ENCODE assay signal across 28 cellular contexts in genomic region chr16:85808926-85809325, GRCh38. TPM values are rescaled to one million over a fixed set of nuclear protein-coding genes. Genes with fewer than 3 reads are reported as not detected.
"Had no signal": no experiment of that assay in that cellular context is flagged by ENCODE, and none has a peak within 500 bp of the region (broad histone marks: within the 10 kb centered on the region; RNA-seq: fewer than 3 reads in every experiment).

No MANE protein-coding gene starts in this region.

- H3K4me1 ChIP-seq: adrenal gland, colonic mucosa, esophagus squamous epithelium, gastroesophageal sphincter had no signal

- H3K9me3 Mint-ChIP-seq: activated CD4-positive, alpha-beta memory T cell treated with anti-CD3 and anti-CD28 coated beads for 36 hours; activated CD4-positive, alpha-beta T cell treated with anti-CD3 and anti-CD28 coated beads, Interleukin-2, amount 10 ng/mL, durations not matched to agents 24 days and 14 days; activated naive CD8-positive, alpha-beta T cell treated with anti-CD3 and anti-CD28 coated beads for 36 hours; activated naive CD8-positive, alpha-beta T cell treated with anti-CD3 and anti-CD28 coated beads, Interleukin-2, amount 50 U/mL, for 24 hours; activated T-helper 1 cell treated with anti-CD3 and anti-CD28 coated beads, Interleukin-12 subunit alpha, Interleukin-12 subunit beta, Interleukin-2, Interleukin-4 antibody, amounts not matched to agents 30 ng/mL and 10 ng/mL and 1 ng/mL, durations not matched to agents 14 hours and 24 hours and 36 hours had no signal

- H3K4me1 Mint-ChIP-seq: activated CD4-positive, alpha-beta T cell treated with anti-CD3 and anti-CD28 coated beads for 36 hours; activated naive CD8-positive, alpha-beta T cell treated with anti-CD3 and anti-CD28 coated beads, Interleukin-2, amount 50 U/mL, for 24 hours had no signal

- ATAC-seq: activated CD4-positive, alpha-beta T cell treated with anti-CD3 and anti-CD28 coated beads for 36 hours; activated CD8-positive, alpha-beta memory T cell treated with anti-CD3 and anti-CD28 coated beads, Interleukin-2, amount 10 ng/mL, durations not matched to agents 7 days and 5 days; activated naive CD8-positive, alpha-beta T cell treated with anti-CD3 and anti-CD28 coated beads, Interleukin-2, amount 50 U/mL, for 24 hours; body of pancreas; gastroesophageal sphincter had no signal

- H3K4me3 Mint-ChIP-seq: activated CD4-positive, alpha-beta memory T cell treated with anti-CD3 and anti-CD28 coated beads for 36 hours; activated CD4-positive, alpha-beta T cell treated with anti-CD3 and anti-CD28 coated beads for 36 hours; activated CD4-positive, alpha-beta T cell treated with anti-CD3 and anti-CD28 coated beads, Interleukin-2, amount 10 ng/mL, durations not matched to agents 24 days and 14 days; activated CD8-positive, alpha-beta memory T cell treated with anti-CD3 and anti-CD28 coated beads, Interleukin-2, amount 10 ng/mL, durations not matched to agents 7 days and 5 days; activated CD8-positive, alpha-beta T cell treated with anti-CD3 and anti-CD28 coated beads, Interleukin-2, amount 10 ng/mL, durations not matched to agents 7 days and 5 days; activated naive CD8-positive, alpha-beta T cell treated with anti-CD3 and anti-CD28 coated beads for 36 hours; activated naive CD8-positive, alpha-beta T cell treated with anti-CD3 and anti-CD28 coated beads, Interleukin-2, amount 50 U/mL, for 24 hours; activated T-helper 1 cell treated with anti-CD3 and anti-CD28 coated beads, Interleukin-12 subunit alpha, Interleukin-12 subunit beta, Interleukin-2, Interleukin-4 antibody, amounts not matched to agents 30 ng/mL and 10 ng/mL and 1 ng/mL, durations not matched to agents 14 hours and 24 hours and 36 hours had no signal

- H3K4me3 ChIP-seq: adrenal gland, body of pancreas, colonic mucosa, esophagus squamous epithelium, gastroesophageal sphincter had no signal

- H3K27ac ChIP-seq: adrenal gland, colonic mucosa, epithelial cell of prostate, esophagus squamous epithelium, gastroesophageal sphincter had no signal

- H3K9me3 ChIP-seq: adrenal gland, body of pancreas, colonic mucosa, esophagus squamous epithelium, gastroesophageal sphincter had no signal

- DNase-seq: activated CD4-positive, alpha-beta memory T cell treated with anti-CD3 and anti-CD28 coated beads for 36 hours; activated CD4-positive, alpha-beta T cell treated with anti-CD3 and anti-CD28 coated beads for 36 hours; activated CD4-positive, alpha-beta T cell treated with anti-CD3 and anti-CD28 coated beads, Interleukin-2, amount 10 ng/mL, durations not matched to agents 24 days and 14 days; activated CD4-positive, CD25-positive, alpha-beta regulatory T cell; activated CD4-positive, CD25-positive, alpha-beta regulatory T cell treated with anti-CD3 and anti-CD28 coated beads, Interleukin-2, amount 50 U/mL, for 72 hours; activated CD8-positive, alpha-beta memory T cell treated with anti-CD3 and anti-CD28 coated beads, Interleukin-2, amount 10 ng/mL, durations not matched to agents 7 days and 5 days; activated CD8-positive, alpha-beta memory T cell treated with anti-CD3 and anti-CD28 coated beads, Interleukin-2, amount 50 U/mL, for 4 hours; activated CD8-positive, alpha-beta T cell treated with anti-CD3 and anti-CD28 coated beads, Interleukin-2, amount 10 ng/mL, durations not matched to agents 7 days and 5 days; activated gamma-delta T cell; activated naive CD4-positive, alpha-beta T cell; activated naive CD4-positive, alpha-beta T cell treated with anti-CD3 and anti-CD28 coated beads, Interleukin-2, amount 50 U/mL, for 16 hours; activated naive CD8-positive, alpha-beta T cell treated with anti-CD3 and anti-CD28 coated beads for 36 hours; activated naive CD8-positive, alpha-beta T cell treated with anti-CD3 and anti-CD28 coated beads, Interleukin-2, amount 50 U/mL, for 24 hours; activated T-cell treated with anti-CD3 and anti-CD28 coated beads, Interleukin-2, amount 50 U/mL, for 1 hour; activated T-cell treated with anti-CD3 and anti-CD28 coated beads, Interleukin-2, amount 50 U/mL, for 48 hours; adrenal gland; amygdala; aorta; body of pancreas; caudate nucleus; colonic mucosa; effector CD8-positive, alpha-beta T cell; esophagus squamous epithelium; foreskin melanocyte; T-helper 2 cell had no signal

- H3K27ac Mint-ChIP-seq: activated CD4-positive, alpha-beta memory T cell treated with anti-CD3 and anti-CD28 coated beads for 36 hours; activated CD4-positive, alpha-beta T cell treated with anti-CD3 and anti-CD28 coated beads for 36 hours; activated CD4-positive, alpha-beta T cell treated with anti-CD3 and anti-CD28 coated beads, Interleukin-2, amount 10 ng/mL, durations not matched to agents 24 days and 14 days; activated CD8-positive, alpha-beta memory T cell treated with anti-CD3 and anti-CD28 coated beads, Interleukin-2, amount 10 ng/mL, durations not matched to agents 7 days and 5 days; activated CD8-positive, alpha-beta T cell treated with anti-CD3 and anti-CD28 coated beads, Interleukin-2, amount 10 ng/mL, durations not matched to agents 7 days and 5 days; activated naive CD8-positive, alpha-beta T cell treated with anti-CD3 and anti-CD28 coated beads for 36 hours; activated naive CD8-positive, alpha-beta T cell treated with anti-CD3 and anti-CD28 coated beads, Interleukin-2, amount 50 U/mL, for 24 hours; activated T-helper 1 cell treated with anti-CD3 and anti-CD28 coated beads, Interleukin-12 subunit alpha, Interleukin-12 subunit beta, Interleukin-2, Interleukin-4 antibody, amounts not matched to agents 30 ng/mL and 10 ng/mL and 1 ng/mL, durations not matched to agents 14 hours and 24 hours and 36 hours had no signal

- H3K27me3 ChIP-seq: adrenal gland, body of pancreas, colonic mucosa had no signal

RNA-seq across cellular contexts. Expression of gene C16orf74, which starts 58.0 kb away (rescaled TPM):
- total RNA-seq: activated CD4-positive, alpha-beta memory T cell treated with anti-CD3 and anti-CD28 coated beads for 36 hours; activated T-helper 1 cell treated with anti-CD3 and anti-CD28 coated beads, Interleukin-12 subunit alpha, Interleukin-12 subunit beta, Interleukin-2, Interleukin-4 antibody, amounts not matched to agents 30 ng/mL and 10 ng/mL and 1 ng/mL, durations not matched to agents 14 hours and 24 hours and 36 hours had no signal
- polyA plus RNA-seq: aorta had no signal
